In the genomic region with DNA sequence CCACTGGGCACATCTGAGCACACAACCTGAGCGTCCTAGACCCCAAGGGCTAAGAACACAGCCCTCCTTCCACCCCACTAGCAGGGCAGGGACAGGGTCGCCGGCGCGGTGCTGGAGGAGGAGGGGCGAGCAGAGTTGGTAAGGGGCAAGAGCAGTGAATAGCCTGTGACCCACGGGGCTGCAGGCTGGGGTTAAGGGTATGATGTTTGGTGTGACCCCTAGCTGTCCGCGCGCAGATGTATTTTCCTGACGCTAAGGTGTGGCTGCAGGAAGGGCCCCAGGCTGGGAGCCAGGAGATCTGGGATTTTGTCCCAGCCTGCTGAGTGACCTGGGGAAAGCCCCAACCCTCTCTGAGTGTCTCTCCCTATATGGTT, we compare ENCODE assay signal across 12 cellular contexts. TPM values are rescaled to one million over a fixed set of nuclear protein-coding genes. Genes with fewer than 3 reads are reported as not detected.
DNase-seq lines count a peak whose midpoint lies in the region; ATAC-seq and TF ChIP-seq lines count a peak whose summit lies in the region.
"Had no signal": no experiment of that assay in that cellular context is flagged by ENCODE, and none has a peak within 500 bp of the region (broad histone marks: within the 10 kb centered on the region; RNA-seq: fewer than 3 reads in every experiment).

No MANE protein-coding gene starts in this region.

- intact Hi-C loops in left ventricle myocardium superior (cut with micrococcal nuclease) (loop anchor here (5.0 kb wide), 2 partner anchors 158 to 173 kb away; no protein-coding TSS in a partner anchor), cardiac septum (cut with DNase I) (loop anchor here (5.0 kb wide), 1 partner anchor 243 kb away; a partner anchor contains a TSS)

- H3K27ac Mint-ChIP-seq in activated CD4-positive, alpha-beta memory T cell treated with anti-CD3 and anti-CD28 coated beads, Interleukin-2, amount 10 ng/mL, durations not matched to agents 7 days and 5 days = no peak overlapping the region
- peak overlapping the region; percentile 94 for H3K27ac Mint-ChIP-seq in type B pancreatic cell

- H3K27me3 Mint-ChIP-seq in activated CD4-positive, alpha-beta memory T cell treated with anti-CD3 and anti-CD28 coated beads, Interleukin-2, amount 10 ng/mL, durations not matched to agents 7 days and 5 days = no peaks in the 10 kb centered on the region
- peaks cover 8% of the 10 kb centered on the region for H3K27me3 Mint-ChIP-seq in type B pancreatic cell

- no peaks in the 10 kb centered on the region for H3K9me3 Mint-ChIP-seq in activated CD4-positive, alpha-beta memory T cell treated with anti-CD3 and anti-CD28 coated beads, Interleukin-2, amount 10 ng/mL, durations not matched to agents 7 days and 5 days
- no peaks in the 10 kb centered on the region for H3K9me3 Mint-ChIP-seq in type B pancreatic cell

- DNase-seq in left ventricle myocardium superior (peak; percentile 47), cardiac septum (ENCODE audit: low spot score) (no peak), type B pancreatic cell (ENCODE audit: extremely low spot score, unreplicated experiment) (no peak), SIG-M5 treated with dmso at 0.1 percent for 504 hours (lab: John Stamatoyannopoulos, UW; ENCODE audit: unreplicated experiment) (no peak), NCI-H2227 (lab: John Stamatoyannopoulos, UW; ENCODE audit: unreplicated experiment) (no peak)
- no peak for DNase-seq in activated CD4-positive, alpha-beta memory T cell treated with anti-CD3 and anti-CD28 coated beads, Interleukin-2, amount 10 ng/mL, durations not matched to agents 7 days and 5 days
- DNase-seq: activated CD4-positive, CD25-positive, alpha-beta regulatory T cell treated with anti-CD3 and anti-CD28 coated beads, Interleukin-2, amount 50 U/mL, for 72 hours; gastrocnemius medialis; NCI-H1048 had no signal

- peak overlapping the region; percentile 92 for H3K4me3 Mint-ChIP-seq in activated CD4-positive, alpha-beta memory T cell treated with anti-CD3 and anti-CD28 coated beads, Interleukin-2, amount 10 ng/mL, durations not matched to agents 7 days and 5 days
- peak overlapping the region; percentile 97 for H3K4me3 Mint-ChIP-seq in type B pancreatic cell

- no peak for TF ChIP-seq CTCF in type B pancreatic cell (conservative IDR thresholded peaks at IDR 0.05)

- peak overlapping the region; percentile 20 for H3K4me3 ChIP-seq in iPS-18c (ENCODE audit: insufficient read depth, low read depth, low read length)
- H3K4me3 ChIP-seq: mucosa of descending colon had no signal

- CTCF ChIA-PET in activated CD4-positive, alpha-beta memory T cell treated with anti-CD3 and anti-CD28 coated beads, Interleukin-2, amount 10 ng/mL, durations not matched to agents 7 days and 5 days (lab: Charles Lee) = interaction anchor here (0.6 to 2.9 kb wide), 9 partner anchors 19 to 240 kb away, joined by 3 to 26 read pairs (median 8); a partner anchor contains a TSS

- H3K36me3 Mint-ChIP-seq in activated CD4-positive, alpha-beta memory T cell treated with anti-CD3 and anti-CD28 coated beads, Interleukin-2, amount 10 ng/mL, durations not matched to agents 7 days and 5 days (ENCODE audit: low read depth) = peaks cover 24% of the 10 kb centered on the region
- no peaks in the 10 kb centered on the region for H3K36me3 Mint-ChIP-seq in type B pancreatic cell

- ATAC-seq in left ventricle myocardium superior (no peak), GM18861 (IDR thresholded peaks at IDR 0.05; ENCODE audit: unreplicated experiment) (no peak)
- ATAC-seq: gastrocnemius medialis had no signal

- H3K9me3 ChIP-seq in iPS-18c (ENCODE audit: control insufficient read depth, insufficient read depth, low read length) = no peaks in the 10 kb centered on the region
- H3K9me3 ChIP-seq: gastrocnemius medialis, mucosa of descending colon had no signal

- H3K4me1 Mint-ChIP-seq in activated CD4-positive, alpha-beta memory T cell treated with anti-CD3 and anti-CD28 coated beads, Interleukin-2, amount 10 ng/mL, durations not matched to agents 7 days and 5 days = peaks cover 53% of the 10 kb centered on the region
- peaks cover 28% of the 10 kb centered on the region for H3K4me1 Mint-ChIP-seq in type B pancreatic cell (ENCODE audit: unreplicated experiment)

- POLR2A ChIA-PET in activated CD4-positive, alpha-beta memory T cell treated with anti-CD3 and anti-CD28 coated beads, Interleukin-2, amount 10 ng/mL, durations not matched to agents 7 days and 5 days (lab: Charles Lee) = interaction anchor here (0.8 to 4.5 kb wide), 16 partner anchors 18 to 587 kb away, joined by 3 to 50 read pairs (median 6); a partner anchor contains a TSS

RNA-seq across cellular contexts. Expression of a gene that starts 1.3 kb away (rescaled TPM):
- total RNA-seq in left ventricle myocardium superior (14.8 TPM), cardiac septum (12.9 TPM), type B pancreatic cell (ENCODE audit: low replicate concordance) (44.5 and 70.3 TPM in 2 replicates)
- total RNA-seq in activated CD4-positive, alpha-beta memory T cell treated with anti-CD3 and anti-CD28 coated beads, Interleukin-2, amount 10 ng/mL, durations not matched to agents 7 days and 5 days = 10 to 100 TPM; 65.0 to 69.2 TPM

RNA-seq across cellular contexts. Expression of a gene that starts 57.8 kb away (rescaled TPM):
- not detected for total RNA-seq in left ventricle myocardium superior
- total RNA-seq in cardiac septum = not detected
- not detected for total RNA-seq in activated CD4-positive, alpha-beta memory T cell treated with anti-CD3 and anti-CD28 coated beads, Interleukin-2, amount 10 ng/mL, durations not matched to agents 7 days and 5 days
- total RNA-seq in type B pancreatic cell (ENCODE audit: low replicate concordance) = not detected in 2 replicates
- total RNA-seq: mucosa of descending colon had no signal
